ENCODE assay signal across 9 cellular contexts in the genomic region with DNA sequence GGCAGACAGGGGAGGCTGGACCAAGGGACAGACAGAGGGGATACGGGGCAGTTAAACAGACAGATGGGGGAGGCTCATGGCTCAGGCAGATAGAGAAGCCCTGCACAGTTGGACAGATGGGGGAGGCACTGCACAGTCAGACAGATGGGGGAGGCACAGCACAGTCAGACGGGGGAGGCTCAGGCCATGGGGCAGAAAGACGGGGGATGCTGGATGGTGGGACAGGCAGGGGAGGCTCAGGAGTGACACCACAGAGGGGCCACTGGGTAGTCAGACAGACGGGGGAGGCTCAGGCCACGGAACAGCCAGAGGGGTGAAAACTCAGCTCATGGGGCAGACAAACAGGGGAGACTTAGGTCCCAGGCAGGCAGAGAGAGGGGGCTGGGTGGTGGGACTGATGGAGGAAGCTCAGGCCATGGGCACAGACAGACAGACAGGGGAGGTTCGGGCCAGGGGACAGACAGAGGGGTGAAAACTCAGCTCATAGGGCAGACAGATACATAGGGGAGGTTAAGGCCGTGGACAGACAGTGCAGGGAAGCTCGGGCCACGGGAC. TPM values are rescaled to one million over a fixed set of nuclear protein-coding genes. Genes with fewer than 3 reads are reported as not detected.
A peak's percentile ranks its signal among the peaks of the same experiment; 100 is the strongest.
DNase-seq lines count a peak whose midpoint lies in the region; ATAC-seq and TF ChIP-seq lines count a peak whose summit lies in the region.
"Had no signal": no experiment of that assay in that cellular context is flagged by ENCODE, and none has a peak within 500 bp of the region (broad histone marks: within the 10 kb centered on the region; RNA-seq: fewer than 3 reads in every experiment).

No MANE protein-coding gene starts in this region.

- WGBS in mammary epithelial cell (ENCODE audit: low coverage, missing lambda C conversion rate), result 18% methylated on average over 6 of the region's 9 CpGs

- H3K4me3 ChIP-seq in left ventricle myocardium inferior (peak overlapping the region; percentile 79), mammary epithelial cell (replicated peaks in 1 of 3; ENCODE audit: insufficient read depth in 1 of 3, low read depth in 2 of 3, low read length in 3 of 3) (peak overlapping the region; percentile 82 to 93 (median 83)), mucosa of descending colon (peak overlapping the region; percentile 70), vagina (peak overlapping the region; percentile 63 to 99)

- dilution Hi-C loops in mammary epithelial cell (cut with HindIII; ENCODE audit: low sequenced_read_pairs), result no loop called here

- CTCF ChIA-PET in mammary epithelial cell (lab: Charles Lee; ENCODE audit: low non-redundant PET), result no interaction called here

- peak overlapping the region; percentile 80 for H3K4me2 ChIP-seq in mammary epithelial cell (ENCODE audit: insufficient read depth, low read depth, low read length)

- no peak for DNase-seq in left ventricle myocardium inferior
- DNase-seq in left ventricle myocardium superior, result no peak
- no peak for DNase-seq in mammary epithelial cell
- DNase-seq in mucosa of descending colon, result peak in 1 of 3 donors; percentile 55
- DNase-seq in vagina (ENCODE audit: extremely low spot score in 2 of 2), result no peak
- DNase-seq in NCI-H524 treated with DMSO at 0.1 percent for 48 hours (lab: John Stamatoyannopoulos, UW), result no peak
- DNase-seq in NCI-H748 (lab: John Stamatoyannopoulos, UW; ENCODE audit: unreplicated experiment), result no peak

- H3K36me3 ChIP-seq in left ventricle myocardium inferior (no peaks in the 10 kb centered on the region), mammary epithelial cell (ENCODE audit: insufficient read depth, low read length) (no peaks in the 10 kb centered on the region), mucosa of descending colon (ENCODE audit: low read depth) (no peaks in the 10 kb centered on the region), vagina (no peaks in the 10 kb centered on the region)

- no peaks in the 10 kb centered on the region for H4K20me1 ChIP-seq in mammary epithelial cell (ENCODE audit: insufficient read depth, low read length)

- intact Hi-C loops in left ventricle myocardium inferior (cut with micrococcal nuclease), result no loop called here
- intact Hi-C loops in left ventricle myocardium superior (cut with micrococcal nuclease), result no loop called here
- intact Hi-C loops in mammary epithelial cell (cut with micrococcal nuclease), result loop anchor here (2.0 kb wide), 1 partner anchor 62 kb away; no protein-coding TSS in a partner anchor
- intact Hi-C loops in mucosa of descending colon (cut with DNase I, micrococcal nuclease), result no loop called here
- intact Hi-C loops in vagina (cut with DNase I), result no loop called here

- H3K4me1 ChIP-seq in left ventricle myocardium inferior (peaks cover 47% of the 10 kb centered on the region), mammary epithelial cell (ENCODE audit: insufficient read depth, low read length) (peaks cover 24% of the 10 kb centered on the region), mucosa of descending colon (ENCODE audit: low read depth) (peaks cover 17% of the 10 kb centered on the region), vagina (peaks cover 49% of the 10 kb centered on the region)

- in situ Hi-C loops in mammary epithelial cell (cut with MboI; ENCODE audit: low sequenced_read_pairs in 2 of 2), result no loop called here

- no TSS peak for BruUV-seq in mammary epithelial cell (replicated peaks; lab: Mats Ljungman, UMichigan)

- H3K9me3 ChIP-seq in left ventricle myocardium inferior (replicated peaks), result no peaks in the 10 kb centered on the region
- no peaks in the 10 kb centered on the region for H3K9me3 ChIP-seq in mammary epithelial cell (replicated peaks; ENCODE audit: insufficient read depth, low read length)
- no peaks in the 10 kb centered on the region for H3K9me3 ChIP-seq in mucosa of descending colon
- H3K9me3 ChIP-seq in vagina, result no peaks in the 10 kb centered on the region

- peak overlapping the region; percentile 85 for H3K27ac ChIP-seq in left ventricle myocardium inferior (replicated peaks)
- peak overlapping the region; percentile 57 for H3K27ac ChIP-seq in mammary epithelial cell (ENCODE audit: insufficient read depth, low read depth, low read length)
- peak overlapping the region; percentile 42 for H3K27ac ChIP-seq in vagina

- no peak for TF ChIP-seq POLR2A in vagina (IDR thresholded peaks at IDR 0.05)

- TF ChIP-seq CTCF in left ventricle myocardium inferior (IDR thresholded peaks at IDR 0.05; ENCODE audit: borderline replicate concordance), result no peak
- no peak for TF ChIP-seq CTCF in mammary epithelial cell (conservative IDR thresholded peaks at IDR 0.05 in 1 of 2, IDR thresholded peaks at IDR 0.05 in 1 of 2; ENCODE audit: extremely low read depth in 1 of 2, insufficient read depth in 1 of 2, low read depth in 1 of 2, low read length in 2 of 2)
- no peak for TF ChIP-seq CTCF in mucosa of descending colon (IDR thresholded peaks at IDR 0.05)
- no peak for TF ChIP-seq CTCF in vagina (IDR thresholded peaks at IDR 0.05)

- peak overlapping the region; percentile 48 for H2AFZ ChIP-seq in mammary epithelial cell (ENCODE audit: low read depth, low read length)

- peaks cover 48% of the 10 kb centered on the region for H3K79me2 ChIP-seq in mammary epithelial cell (ENCODE audit: insufficient read depth, low read length)

- no peak for ATAC-seq in left ventricle myocardium superior
- no peak for ATAC-seq in mucosa of descending colon
- ATAC-seq in HG02623 (IDR thresholded peaks at IDR 0.05; ENCODE audit: unreplicated experiment), result no peak

- H3K9ac ChIP-seq in mammary epithelial cell (ENCODE audit: insufficient read depth, low read length), result peak overlapping the region; percentile 79

- H3K27me3 ChIP-seq in left ventricle myocardium inferior (ENCODE audit: low read depth) (no peaks in the 10 kb centered on the region), mammary epithelial cell (ENCODE audit: insufficient read depth, low read length) (no peaks in the 10 kb centered on the region), vagina (no peaks in the 10 kb centered on the region)

RNA-seq across cellular contexts. Expression of a gene that starts 0.9 kb away (rescaled TPM):
- total RNA-seq in left ventricle myocardium inferior, result 23.5 TPM
- total RNA-seq in left ventricle myocardium superior, result 21.8 TPM
- 100 to 1,000 TPM; 113 to 267 TPM for total RNA-seq in mammary epithelial cell
- 61.6 TPM for polyA plus RNA-seq in mammary epithelial cell
- 72.3 TPM for polyA minus RNA-seq in mammary epithelial cell
- total RNA-seq in mucosa of descending colon, result 10 to 100 TPM; 25.0 to 43.6 (median 36.8) TPM
- 48.4 TPM for total RNA-seq in vagina

RNA-seq across cellular contexts. Expression of a gene that starts 16.2 kb away (rescaled TPM):
- total RNA-seq in left ventricle myocardium inferior (34.8 TPM), left ventricle myocardium superior (36.9 TPM), mammary epithelial cell (100 to 1,000 TPM in 1 of 2 donors, 10 to 100 TPM in 1; 95.7 to 162 TPM), mucosa of descending colon (10 to 100 TPM; 79.9 to 81.9 (median 81.4) TPM), vagina (92.8 TPM)
- polyA plus RNA-seq in mammary epithelial cell, result 51.6 TPM
- polyA minus RNA-seq in mammary epithelial cell, result 13.5 TPM

RNA-seq across cellular contexts. Expression of a gene that starts 17.5 kb away (rescaled TPM):
- not detected for total RNA-seq in left ventricle myocardium inferior
- 0.40 TPM for total RNA-seq in left ventricle myocardium superior
- total RNA-seq in mammary epithelial cell, result 1 to 10 TPM in 1 of 2 donors, not detected in 1; 1.9 TPM
- not detected for polyA plus RNA-seq in mammary epithelial cell
- polyA minus RNA-seq in mammary epithelial cell, result not detected
- total RNA-seq in mucosa of descending colon, result 1 to 10 TPM; 3.2 to 6.0 (median 3.4) TPM
- total RNA-seq in vagina, result not detected
- total RNA-seq: NCI-H460 had no signal

RNA-seq across cellular contexts. Expression of a gene that starts 28.8 kb away (rescaled TPM):
- total RNA-seq in left ventricle myocardium inferior, result 1.6 TPM
- total RNA-seq in left ventricle myocardium superior, result 1.9 TPM
- not detected for total RNA-seq in mammary epithelial cell
- 0.01 TPM for polyA plus RNA-seq in mammary epithelial cell
- not detected for polyA minus RNA-seq in mammary epithelial cell
- total RNA-seq in mucosa of descending colon, result 1 to 10 TPM in 1 of 3 donors, under 1 TPM in 2; 0.34 to 1.1 (median 0.58) TPM
- 0.25 TPM for total RNA-seq in vagina

RNA-seq across cellular contexts. Expression of a gene that starts 50.2 kb away (rescaled TPM):
- total RNA-seq in left ventricle myocardium inferior, result 2.3 TPM
- 2.0 TPM for total RNA-seq in left ventricle myocardium superior
- under 1 TPM in 1 of 2 donors, not detected in 1; 0.17 TPM for total RNA-seq in mammary epithelial cell
- polyA plus RNA-seq in mammary epithelial cell, result 0.07 TPM
- polyA minus RNA-seq in mammary epithelial cell, result not detected
- total RNA-seq in mucosa of descending colon, result 1 to 10 TPM in 2 of 3 donors, under 1 TPM in 1; 0.72 to 2.3 (median 1.1) TPM
- total RNA-seq in vagina, result 1.7 TPM
